ENCODE assay signal across 1 cellular context in the genomic region with DNA sequence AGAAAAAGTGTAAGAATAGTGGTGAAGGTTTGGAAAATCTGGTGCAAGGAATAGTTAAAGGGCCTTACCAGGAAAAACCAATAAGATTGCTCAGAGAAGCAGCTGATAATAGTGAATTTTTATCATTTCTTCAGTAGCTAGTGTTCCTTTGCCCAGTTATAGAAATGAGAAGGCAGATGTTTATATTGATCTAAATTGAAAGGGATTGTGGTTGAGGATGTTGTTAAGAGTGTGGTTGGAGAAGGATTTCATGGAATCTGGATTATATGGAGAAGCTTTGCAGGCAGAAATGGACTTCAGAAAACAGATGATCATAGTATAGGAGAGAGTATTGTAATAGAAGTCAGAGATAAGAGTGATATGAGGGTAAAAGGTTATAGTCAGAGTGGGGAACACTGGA.
TF ChIP-seq lines count a peak whose summit lies in the region.

No MANE protein-coding gene starts in this region.

TF ChIP-seq in IMR-90, 13 proteins besides CTCF, POLR2A, EP300 and RAD21 (continued from another document):
- TF ChIP-seq, protein P1, sequence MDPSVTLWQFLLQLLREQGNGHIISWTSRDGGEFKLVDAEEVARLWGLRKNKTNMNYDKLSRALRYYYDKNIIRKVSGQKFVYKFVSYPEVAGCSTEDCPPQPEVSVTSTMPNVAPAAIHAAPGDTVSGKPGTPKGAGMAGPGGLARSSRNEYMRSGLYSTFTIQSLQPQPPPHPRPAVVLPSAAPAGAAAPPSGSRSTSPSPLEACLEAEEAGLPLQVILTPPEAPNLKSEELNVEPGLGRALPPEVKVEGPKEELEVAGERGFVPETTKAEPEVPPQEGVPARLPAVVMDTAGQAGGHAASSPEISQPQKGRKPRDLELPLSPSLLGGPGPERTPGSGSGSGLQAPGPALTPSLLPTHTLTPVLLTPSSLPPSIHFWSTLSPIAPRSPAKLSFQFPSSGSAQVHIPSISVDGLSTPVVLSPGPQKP (IDR thresholded peaks at IDR 0.05; ENCODE audit: borderline replicate concordance, low read depth, low read length): no peak
- TF ChIP-seq FOS (IDR thresholded peaks at IDR 0.05; ENCODE audit: low read depth, low read length): no peak
- no peak for TF ChIP-seq CHD1 (IDR thresholded peaks at IDR 0.05; ENCODE audit: low read depth, low read length)
- TF ChIP-seq, protein P2, sequence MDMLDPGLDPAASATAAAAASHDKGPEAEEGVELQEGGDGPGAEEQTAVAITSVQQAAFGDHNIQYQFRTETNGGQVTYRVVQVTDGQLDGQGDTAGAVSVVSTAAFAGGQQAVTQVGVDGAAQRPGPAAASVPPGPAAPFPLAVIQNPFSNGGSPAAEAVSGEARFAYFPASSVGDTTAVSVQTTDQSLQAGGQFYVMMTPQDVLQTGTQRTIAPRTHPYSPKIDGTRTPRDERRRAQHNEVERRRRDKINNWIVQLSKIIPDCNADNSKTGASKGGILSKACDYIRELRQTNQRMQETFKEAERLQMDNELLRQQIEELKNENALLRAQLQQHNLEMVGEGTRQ (IDR thresholded peaks at IDR 0.05; ENCODE audit: low read depth, low read length): no peak
- TF ChIP-seq NFE2L2 (IDR thresholded peaks at IDR 0.05; ENCODE audit: low read depth, low read length): no peak
- TF ChIP-seq BHLHE40 (IDR thresholded peaks at IDR 0.05; ENCODE audit: low read depth, low read length): no peak
- no peak for TF ChIP-seq CEBPB (IDR thresholded peaks at IDR 0.05; ENCODE audit: low read depth, low read length)
- no peak for TF ChIP-seq MAZ (IDR thresholded peaks at IDR 0.05; ENCODE audit: borderline replicate concordance, low read depth, low read length)
- no peak for TF ChIP-seq RFX5 (IDR thresholded peaks at IDR 0.05; ENCODE audit: low read depth, low read length)
TF ChIP-seq in IMR-90: peak in this region for 0.
